In genomic region chr11:74255741-74256369, GRCh38 we compare ENCODE assay signal across 8 cellular contexts. TPM values are rescaled to one million over a fixed set of nuclear protein-coding genes. Genes with fewer than 3 reads are reported as not detected.
DNase-seq lines count a peak whose midpoint lies in the region; ATAC-seq, FAIRE-seq and TF ChIP-seq lines count a peak whose summit lies in the region.

No MANE protein-coding gene starts in this region.

- no peak overlapping the region for H2BK5ac ChIP-seq in H1 (ENCODE audit: low read depth, low read length)
- H2BK5ac ChIP-seq in mesendoderm (ENCODE audit: low read length): no peak overlapping the region

- H3K9ac ChIP-seq in H1 (replicated peaks in 1 of 4; ENCODE audit: extremely low read depth in 1 of 4, low read depth in 3 of 4, low read length in 3 of 4): no peak overlapping the region
- no peak overlapping the region for H3K9ac ChIP-seq in mesendoderm (ENCODE audit: low read length)

- H3K4me2 ChIP-seq in H1 (ENCODE audit: insufficient read depth in 1 of 2, low read depth in 2 of 2, low read length in 2 of 2) (no peak overlapping the region), mesendoderm (ENCODE audit: low read length) (no peak overlapping the region)

- TF ChIP-seq RAD21 in H1 (IDR thresholded peaks at IDR 0.05 in 1 of 2, conservative IDR thresholded peaks at IDR 0.05 in 1 of 2; ENCODE audit: low read depth in 2 of 2, low read length in 2 of 2): peak; percentile 88 to 90

- H3K4me3 ChIP-seq in AG10803 (ENCODE audit: low read length) (no peak overlapping the region), H1 (ENCODE audit: extremely low read depth in 1 of 4, insufficient read depth in 2 of 4, low read depth in 3 of 4, low read length in 4 of 4) (no peak overlapping the region), mesendoderm (ENCODE audit: low read length) (no peak overlapping the region)

- H4K8ac ChIP-seq in H1 (ENCODE audit: extremely low read depth, insufficient read depth, low read length) (no peak overlapping the region), mesendoderm (ENCODE audit: low read depth, low read length) (no peak overlapping the region)

- H3K56ac ChIP-seq in H1 (replicated peaks; ENCODE audit: insufficient read length, low read depth, low read length) (no peak overlapping the region), mesendoderm (ENCODE audit: low read length) (no peak overlapping the region)

- POLR2A ChIA-PET in H1 (lab: Charles Lee; ENCODE audit: partially characterized antibody): interaction anchor here (0.7 kb wide), 1 partner anchor 72 kb away, joined by 4 read pairs; no protein-coding TSS in a partner anchor

- CTCF ChIA-PET in H1 (lab: Charles Lee; ENCODE audit: partially characterized antibody): interaction anchor here (0.6 to 3.6 kb wide), 39 partner anchors 9 to 1531 kb away, joined by 3 to 53 read pairs (median 4); partner anchors contain the start of gene P4HA3

- TF ChIP-seq EP300 in H1 (IDR thresholded peaks at IDR 0.05; ENCODE audit: borderline replicate concordance in 1 of 2, low read depth in 2 of 2, low read length in 2 of 2): no peak

- H3K4me1 ChIP-seq in H1 (replicated peaks in 1 of 4; ENCODE audit: control insufficient read depth in 3 of 4, insufficient read depth in 4 of 4, low read length in 3 of 4): no peaks in the 10 kb centered on the region
- no peaks in the 10 kb centered on the region for H3K4me1 ChIP-seq in mesendoderm (ENCODE audit: control insufficient read depth, low read depth, low read length)

- H3K4ac ChIP-seq in H1 (replicated peaks; ENCODE audit: insufficient read length, low read depth, low read length) (no peak overlapping the region), mesendoderm (ENCODE audit: low read depth, low read length) (no peak overlapping the region)

- no peak overlapping the region for H2AFZ ChIP-seq in H1 (ENCODE audit: low read length)

- DNase-seq in AG10803 (ENCODE audit: low read depth) (peak; percentile 61), NCI-H446 treated with DMSO at 0.1 percent for 48 hours (lab: John Stamatoyannopoulos, UW) (peak; percentile 49), H1 (ENCODE audit: low read depth in 1 of 2, low spot score in 2 of 2) (peak; percentile 17 to 54), mesendoderm (peak; percentile 57)
- peak; percentile 36 to 52 for DNase-seq in activated CD4-positive, alpha-beta T cell treated with anti-CD3 and anti-CD28 coated beads, Interleukin-2, amount 50 U/mL, for 48 hours
- peak in 5 of 6 experiments; percentile 7 to 72 (median 37) for DNase-seq in stimulated activated naive CD4-positive, alpha-beta T cell (lab: John Stamatoyannopoulos, UW)

- no peak for TF ChIP-seq POLR2A in H1 (IDR thresholded peaks at IDR 0.05; ENCODE audit: control extremely low read depth in 1 of 2, low read depth in 2 of 2, low read length in 2 of 2)

- no peak overlapping the region for H2BK15ac ChIP-seq in H1 (ENCODE audit: low read length)
- no peak overlapping the region for H2BK15ac ChIP-seq in mesendoderm (replicated peaks; ENCODE audit: low read depth)

- peaks cover 2% of the 10 kb centered on the region in 2 experiments for H4K20me1 ChIP-seq in H1 (replicated peaks in 1 of 2; ENCODE audit: control insufficient read depth in 1 of 2, insufficient read depth in 2 of 2, low read length in 2 of 2)

- TF ChIP-seq CTCF in AG10803 (conservative IDR thresholded peaks at IDR 0.05; ENCODE audit: low read length) (peak; percentile 92), H1 (IDR thresholded peaks at IDR 0.05; ENCODE audit: control extremely low read depth in 1 of 3, insufficient read depth in 1 of 3, low read depth in 1 of 3, low read length in 3 of 3) (peak; percentile 70 to 87 (median 83))

- H3K27ac ChIP-seq in H1 (ENCODE audit: low read depth, low read length): no peak overlapping the region
- no peak overlapping the region for H3K27ac ChIP-seq in mesendoderm (ENCODE audit: low read depth, low read length)

- 79% methylated on average over 5 of the region's 5 CpGs; no CpG with 5 or more reads in 1 of the 2 experiments for WGBS in H1 (ENCODE audit: extremely low coverage in 1 of 2, insufficient coverage in 1 of 2, insufficient read length in 1 of 2, insufficient replicate concordance in 2 of 2, low coverage in 1 of 2, low lambda C conversion rate in 2 of 2, missing lambda C conversion rate in 1 of 2), 2 experiments
- no CpG with 5 or more reads among the region's 5 CpGs for WGBS in mesendoderm (ENCODE audit: extremely low coverage, insufficient coverage, low lambda C conversion rate)

- H3K79me1 ChIP-seq in H1 (ENCODE audit: low read depth, low read length) (no peaks in the 10 kb centered on the region), mesendoderm (ENCODE audit: low read length) (no peaks in the 10 kb centered on the region)

- no peaks in the 10 kb centered on the region for H3K9me3 ChIP-seq in H1 (ENCODE audit: insufficient read depth in 2 of 2, low read depth in 1 of 2, low read length in 1 of 2)

- H2BK20ac ChIP-seq in H1 (ENCODE audit: low read length): no peak overlapping the region

- H3K36me3 ChIP-seq in H1 (ENCODE audit: control insufficient read depth in 2 of 4, insufficient read depth in 4 of 4, low read length in 3 of 4): peaks cover 3 to 20% (median 12%) of the 10 kb centered on the region in 4 experiments; a peak in 5 of 8 replicates
- peaks cover 3% of the 10 kb centered on the region for H3K36me3 ChIP-seq in mesendoderm (ENCODE audit: control insufficient read depth, insufficient read depth, low read length)

- FAIRE-seq in H1 (lab: Jason Lieb, UNC): peak; percentile 95

- no peak overlapping the region for H4K91ac ChIP-seq in H1 (replicated peaks; ENCODE audit: insufficient read length, low read length)

- no peak overlapping the region for H4K5ac ChIP-seq in H1 (ENCODE audit: insufficient read length, low read depth, low read length)
- no peak overlapping the region for H4K5ac ChIP-seq in mesendoderm (ENCODE audit: low read length)

- no peak overlapping the region for H2BK12ac ChIP-seq in H1 (ENCODE audit: low read depth, low read length)

- H2AK5ac ChIP-seq in H1 (ENCODE audit: low read depth, low read length) (no peak overlapping the region), mesendoderm (ENCODE audit: low read length) (no peak overlapping the region)

- no peak overlapping the region for H3K14ac ChIP-seq in H1 (ENCODE audit: insufficient read length)

- H3K23ac ChIP-seq in H1 (ENCODE audit: insufficient read length) (no peak overlapping the region), mesendoderm (ENCODE audit: low read length) (no peak overlapping the region)

- H3K79me2 ChIP-seq in H1 (ENCODE audit: control insufficient read depth in 1 of 2, insufficient read depth in 2 of 2, low read length in 2 of 2): no peaks in the 10 kb centered on the region
- no peaks in the 10 kb centered on the region for H3K79me2 ChIP-seq in mesendoderm (ENCODE audit: control insufficient read depth, insufficient read depth, low read length)

- H2BK120ac ChIP-seq in H1 (replicated peaks; ENCODE audit: low read depth, low read length) (no peak overlapping the region), mesendoderm (ENCODE audit: low read depth, low read length) (no peak overlapping the region)

- ATAC-seq in GM21825 (IDR thresholded peaks at IDR 0.05; ENCODE audit: unreplicated experiment) (peak; percentile 58), GM18519 (IDR thresholded peaks at IDR 0.05; ENCODE audit: low FRiP score, unreplicated experiment) (no peak)

- H3K18ac ChIP-seq in H1 (ENCODE audit: extremely low read depth, low read length): no peak overlapping the region
- no peak overlapping the region for H3K18ac ChIP-seq in mesendoderm (ENCODE audit: low read length)

- H3K23me2 ChIP-seq in H1 (ENCODE audit: low read depth, low read length): no peaks in the 10 kb centered on the region

- no peaks in the 10 kb centered on the region for H3K27me3 ChIP-seq in H1 (replicated peaks in 1 of 4; ENCODE audit: control insufficient read depth in 3 of 4, extremely low read depth in 1 of 4, insufficient read depth in 3 of 4, low read length in 3 of 4)
- H3K27me3 ChIP-seq in mesendoderm (ENCODE audit: insufficient read depth, low read length, poor library complexity): no peaks in the 10 kb centered on the region

TF ChIP-seq in H1, 55 proteins besides CTCF, POLR2A, EP300 and RAD21 (continues in another document):
- TF ChIP-seq CTBP2 (IDR thresholded peaks at IDR 0.05; ENCODE audit: borderline replicate concordance, insufficient read depth, insufficient read length, low read length) (no peak), SIRT6 (IDR thresholded peaks at IDR 0.05; ENCODE audit: low read length) (no peak), SAP30 (IDR thresholded peaks at IDR 0.05; ENCODE audit: insufficient read depth, insufficient replicate concordance, low read length) (no peak), SUZ12 (IDR thresholded peaks at IDR 0.05; ENCODE audit: low read length) (no peak), KDM4A (IDR thresholded peaks at IDR 0.05; ENCODE audit: low read depth, low read length, severe bottlenecking) (no peak), TCF12 (IDR thresholded peaks at IDR 0.05; ENCODE audit: low read depth, low read length) (no peak), BRCA1 (IDR thresholded peaks at IDR 0.05; ENCODE audit: low read depth, low read length) (no peak), GTF2F1 (IDR thresholded peaks at IDR 0.05; ENCODE audit: borderline replicate concordance, low read depth, low read length) (no peak), SIN3A (conservative IDR thresholded peaks at IDR 0.05 in 1 of 2, IDR thresholded peaks at IDR 0.05 in 1 of 2; ENCODE audit: low read depth in 1 of 2, low read length in 2 of 2) (no peak), POU5F1 (IDR thresholded peaks at IDR 0.05; ENCODE audit: low read depth, low read length) (no peak), TAF1 (IDR thresholded peaks at IDR 0.05; ENCODE audit: low read depth, low read length) (no peak), SIX5 (IDR thresholded peaks at IDR 0.05; ENCODE audit: low read depth, low read length) (no peak), GABPA (IDR thresholded peaks at IDR 0.05; ENCODE audit: borderline replicate concordance, insufficient read depth, low read length) (no peak), CEBPB (IDR thresholded peaks at IDR 0.05; ENCODE audit: low read depth, low read length) (no peak), ZNF274 (IDR thresholded peaks at IDR 0.05; ENCODE audit: borderline replicate concordance, extremely low read depth, low read length) (no peak), JUN (IDR thresholded peaks at IDR 0.05; ENCODE audit: low read depth, low read length) (no peak)

RNA-seq across cellular contexts. Expression of gene P4HA3, which starts 55.6 kb away (rescaled TPM):
- total RNA-seq in H1 (2021; fragmentation: NEBNext Ultra II Directional; extraction: Animal tissue kit (Norgen Biotek cat#: 25700)): not detected in 2 replicates
- 0.05 and 0.06 TPM in 2 replicates for polyA plus RNA-seq in H1 (2011; rRNA removed)
- polyA plus RNA-seq in H1 (2011; cell fraction: cytosol; rRNA removed): 0.10 TPM
- polyA plus RNA-seq in H1 (2011; cell fraction: nucleus; rRNA removed): 0.07 TPM
- 0.07 TPM in 1 of 4 replicates, not detected in the others for polyA plus RNA-seq in H1 (2012, experiment 1 of 2)
- polyA plus RNA-seq in H1 (2012, experiment 2 of 2): not detected
- polyA plus RNA-seq in H1 (2013, experiment 1 of 2): 0.08 TPM
- polyA plus RNA-seq in H1 (2013, experiment 2 of 2): 0.11 TPM
- polyA minus RNA-seq in H1 (2011; rRNA and poly(A)+ RNA removed): not detected in 2 replicates
- polyA minus RNA-seq in H1 (2011; cell fraction: cytosol; rRNA and poly(A)+ RNA removed): not detected
- not detected for polyA minus RNA-seq in H1 (2011; cell fraction: nucleus; rRNA and poly(A)+ RNA removed)
- polyA plus RNA-seq in mesendoderm (2013, experiment 1 of 2): 0.10 TPM
- 0.01 TPM for polyA plus RNA-seq in mesendoderm (2013, experiment 2 of 2)
